Comparison of ENCODE assay signal across 9 cellular contexts in the genomic region with DNA sequence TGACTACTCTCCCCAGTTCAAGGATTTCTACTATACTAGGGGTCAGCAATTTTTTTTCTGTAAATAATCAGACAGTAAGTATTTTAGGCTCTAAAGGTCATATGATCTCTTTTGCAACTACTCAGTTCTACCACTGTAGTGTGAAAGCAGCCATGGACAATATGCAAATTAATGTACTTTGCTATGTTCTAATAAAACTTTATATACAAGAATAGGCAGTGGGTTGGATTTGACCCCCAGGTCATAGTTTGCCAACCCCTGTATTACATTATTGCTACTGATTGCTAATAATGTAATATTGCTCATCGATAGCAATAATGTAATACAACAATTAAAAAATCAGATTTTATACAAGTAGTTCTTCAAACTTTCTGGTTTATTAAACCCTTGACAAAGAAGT. TPM values are rescaled to one million over a fixed set of nuclear protein-coding genes. Genes with fewer than 3 reads are reported as not detected.
"Had no signal": no experiment of that assay in that cellular context is flagged by ENCODE, and none has a peak within 500 bp of the region (broad histone marks: within the 10 kb centered on the region; RNA-seq: fewer than 3 reads in every experiment).

No MANE protein-coding gene starts in this region.

- DNase-seq: IMR-90, KG1 had no signal

- H3K4me2 ChIP-seq: KMS-11 had no signal

- H3K9me3 Mint-ChIP-seq: IgD-negative memory B cell had no signal

- FAIRE-seq: HepG2, HTR-8/SVneo had no signal

- H3K27ac ChIP-seq: HL-60, KMS-11 had no signal

- ATAC-seq: HepG2 had no signal

- H3K27me3 Mint-ChIP-seq: IgD-negative memory B cell had no signal

- H3K27ac Mint-ChIP-seq: IgD-negative memory B cell had no signal

- H3K9ac ChIP-seq: KMS-11 had no signal

RNA-seq across cellular contexts. Expression of a gene that starts 59.2 kb away (rescaled TPM):
- total RNA-seq: HepG2, HT-29, HT1080, IMR-90 had no signal
- polyA plus RNA-seq: HepG2, IMR-90 had no signal
